In the genomic region with DNA sequence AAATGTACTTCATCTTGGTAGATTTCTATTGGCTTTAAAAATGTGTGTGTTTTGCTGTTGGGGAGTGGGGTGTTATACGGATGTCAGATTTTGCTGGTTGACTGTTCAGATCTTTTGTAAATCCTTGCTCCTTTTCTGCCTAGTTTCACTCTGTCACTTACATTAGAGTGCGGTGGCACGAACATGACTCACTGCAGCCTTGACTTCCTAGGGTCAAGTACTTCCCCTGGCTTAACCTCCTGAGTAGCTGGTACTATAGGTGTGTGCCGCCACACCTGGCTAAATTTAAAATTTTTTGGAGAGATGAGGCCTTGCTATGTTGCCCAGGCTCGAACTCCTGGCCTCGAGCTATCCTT, we compare ENCODE assay signal across 11 cellular contexts. TPM values are rescaled to one million over a fixed set of nuclear protein-coding genes. Genes with fewer than 3 reads are reported as not detected.
DNase-seq lines count a peak whose midpoint lies in the region; ATAC-seq and TF ChIP-seq lines count a peak whose summit lies in the region.
"Not testable (repeated sequence)": the region's sequence is repeated elsewhere in the genome, so short reads cannot be mapped to it uniquely, and the experiment has no call there.
"Had no signal": no experiment of that assay in that cellular context is flagged by ENCODE, and none has a peak within 500 bp of the region (broad histone marks: within the 10 kb centered on the region; RNA-seq: fewer than 3 reads in every experiment).

No MANE protein-coding gene starts in this region.

- H3K4me3 ChIP-seq in MM.1S (ENCODE audit: low read length) = peak overlapping the region; percentile 72
- H3K4me3 ChIP-seq in breast epithelium = peak overlapping the region; percentile 65 to 72 (median 72)
- H3K4me3 ChIP-seq in foreskin fibroblast (ENCODE audit: low read depth in 1 of 2, low read length in 2 of 2) = peak overlapping the region; percentile 70 to 72
- peak overlapping the region; percentile 54 for H3K4me3 ChIP-seq in mesendoderm (ENCODE audit: low read length)
- peak overlapping the region; percentile 90 for H3K4me3 ChIP-seq in psoas muscle
- H3K4me3 ChIP-seq in upper lobe of right lung = peak overlapping the region; percentile 95

- not testable (repeated sequence) for H4K8ac ChIP-seq in mesendoderm (ENCODE audit: low read depth, low read length)

- not testable (repeated sequence) for DNase-seq in Calu3; MM.1S; breast epithelium (ENCODE audit: low spot score in 2 of 2); foreskin fibroblast; mesendoderm; psoas muscle; upper lobe of right lung
- DNase-seq in activated CD4-positive, alpha-beta memory T cell treated with anti-CD3 and anti-CD28 coated beads for 36 hours = peak; percentile 54

- not testable (repeated sequence) for H3K27me3 Mint-ChIP-seq in Calu3 (ENCODE audit: unreplicated experiment); activated CD4-positive, alpha-beta memory T cell treated with anti-CD3 and anti-CD28 coated beads for 36 hours

- H3K36me3 ChIP-seq in MM.1S (replicated peaks; ENCODE audit: insufficient read depth, low read length); breast epithelium; mesendoderm (ENCODE audit: control insufficient read depth, insufficient read depth, low read length); psoas muscle (ENCODE audit: insufficient read depth in 1 of 2, low read depth in 1 of 2); upper lobe of right lung: not testable (repeated sequence)

- peak in 1 of 4 donors; percentile 14 for ATAC-seq in psoas muscle
- not testable (repeated sequence) for ATAC-seq in upper lobe of right lung

- not testable (repeated sequence) for H3F3A ChIP-seq in MM.1S (ENCODE audit: insufficient read depth, low read length)

- H3K9me2 ChIP-seq in MM.1S (replicated peaks; ENCODE audit: insufficient read depth, low read length) = not testable (repeated sequence)

- not testable (repeated sequence) for H3K9me3 ChIP-seq in MM.1S (replicated peaks; ENCODE audit: insufficient read depth, low read length); breast epithelium; psoas muscle; upper lobe of right lung

- not testable (repeated sequence) for H4K20me1 ChIP-seq in MM.1S (ENCODE audit: insufficient read depth, low read length)

- TF ChIP-seq POLR2A in breast epithelium (IDR thresholded peaks at IDR 0.05) = not testable (repeated sequence)

- not testable (repeated sequence) for H4K5ac ChIP-seq in mesendoderm (ENCODE audit: low read length)

- peaks cover 36% of the 10 kb centered on the region for H3K79me2 ChIP-seq in MM.1S (ENCODE audit: low read length)
- H3K79me2 ChIP-seq in mesendoderm (ENCODE audit: control insufficient read depth, insufficient read depth, low read length) = not testable (repeated sequence)

- not testable (repeated sequence) for H3K27me3 ChIP-seq in MM.1S (replicated peaks; ENCODE audit: insufficient read depth, low read length); breast epithelium; mesendoderm (ENCODE audit: insufficient read depth, low read length, poor library complexity); psoas muscle (ENCODE audit: insufficient read depth in 3 of 3, low read length in 2 of 3); upper lobe of right lung

- no CpG with 5 or more reads among the region's 6 CpGs for WGBS in mesendoderm (ENCODE audit: extremely low coverage, insufficient coverage, low lambda C conversion rate)
- WGBS in psoas muscle, 3 donors = 18 to 43% (median 33%) methylated on average over 4 of the region's 6 CpGs

- CTCF ChIA-PET in Calu3 (lab: Charles Lee); activated CD4-positive, alpha-beta memory T cell treated with anti-CD3 and anti-CD28 coated beads for 36 hours (lab: Charles Lee): not testable (repeated sequence)

- not testable (repeated sequence) for H2BK120ac ChIP-seq in mesendoderm (ENCODE audit: low read depth, low read length)

- H3K4me1 ChIP-seq in MM.1S (ENCODE audit: low read length); breast epithelium; mesendoderm (ENCODE audit: control insufficient read depth, low read depth, low read length); psoas muscle; upper lobe of right lung: not testable (repeated sequence)

- H3K9me3 Mint-ChIP-seq in Calu3 (ENCODE audit: low read depth, unreplicated experiment); activated CD4-positive, alpha-beta memory T cell treated with anti-CD3 and anti-CD28 coated beads for 36 hours: not testable (repeated sequence)

- not testable (repeated sequence) for H3K79me1 ChIP-seq in mesendoderm (ENCODE audit: low read length)

- BruUV-seq in Calu3 (replicated peaks; lab: Mats Ljungman, UMichigan) = not testable (repeated sequence)

- POLR2A ChIA-PET in activated CD4-positive, alpha-beta memory T cell treated with anti-CD3 and anti-CD28 coated beads for 36 hours (lab: Charles Lee) = not testable (repeated sequence)

- peak overlapping the region; percentile 65; the same call in 1 of the 2 replicates for H3K9ac ChIP-seq in MM.1S (ENCODE audit: low read length)
- H3K9ac ChIP-seq in mesendoderm (ENCODE audit: low read length) = not testable (repeated sequence)

- H3K18ac ChIP-seq in mesendoderm (ENCODE audit: low read length) = not testable (repeated sequence)

- H3K23ac ChIP-seq in mesendoderm (ENCODE audit: low read length) = not testable (repeated sequence)

- H3K56ac ChIP-seq in mesendoderm (ENCODE audit: low read length) = not testable (repeated sequence)

- not testable (repeated sequence) for H3K4me1 Mint-ChIP-seq in Calu3 (ENCODE audit: low read depth, unreplicated experiment)
- H3K4me1 Mint-ChIP-seq in activated CD4-positive, alpha-beta memory T cell treated with anti-CD3 and anti-CD28 coated beads for 36 hours (ENCODE audit: low read depth) = peaks cover 28% of the 10 kb centered on the region

- H3K4me3 Mint-ChIP-seq in Calu3 (ENCODE audit: low read depth, unreplicated experiment) = peak overlapping the region; percentile 95
- H3K4me3 Mint-ChIP-seq in activated CD4-positive, alpha-beta memory T cell treated with anti-CD3 and anti-CD28 coated beads for 36 hours = peak overlapping the region; percentile 81

- H3K36me3 Mint-ChIP-seq in Calu3 (ENCODE audit: insufficient read depth, unreplicated experiment) = peaks cover 18% of the 10 kb centered on the region
- not testable (repeated sequence) for H3K36me3 Mint-ChIP-seq in activated CD4-positive, alpha-beta memory T cell treated with anti-CD3 and anti-CD28 coated beads for 36 hours

- intact Hi-C loops in Calu3 (cut with micrococcal nuclease; ENCODE audit: unreplicated experiment) = loop anchor here (5.0 kb wide), 1 partner anchor 91 kb away; no protein-coding TSS in a partner anchor
- intact Hi-C loops in activated CD4-positive, alpha-beta memory T cell treated with anti-CD3 and anti-CD28 coated beads for 36 hours (cut with micrococcal nuclease) = loop anchor here (5.0 kb wide), 1 partner anchor 86 kb away; no protein-coding TSS in a partner anchor
- intact Hi-C loops in breast epithelium (cut with DNase I; ENCODE audit: low total_unique reads); psoas muscle (cut with DNase I); upper lobe of right lung (cut with DNase I): not testable (repeated sequence)

- not testable (repeated sequence) for H3K27ac ChIP-seq in MM.1S (ENCODE audit: low read length); mesendoderm (ENCODE audit: low read depth, low read length)
- H3K27ac ChIP-seq in breast epithelium = peak overlapping the region in 1 of 2 donors; percentile 82
- peak overlapping the region; percentile 75 for H3K27ac ChIP-seq in psoas muscle
- H3K27ac ChIP-seq in upper lobe of right lung = peak overlapping the region; percentile 84

- not testable (repeated sequence) for H2BK15ac ChIP-seq in mesendoderm (replicated peaks; ENCODE audit: low read depth)

- not testable (repeated sequence) for H2AK5ac ChIP-seq in mesendoderm (ENCODE audit: low read length)

- not testable (repeated sequence) for H3K4ac ChIP-seq in mesendoderm (ENCODE audit: low read depth, low read length)

- not testable (repeated sequence) for H2AFZ ChIP-seq in MM.1S (ENCODE audit: low read length)

- H3K4me2 ChIP-seq in MM.1S (ENCODE audit: low read depth, low read length) = peak overlapping the region; percentile 32; the same call in 1 of the 2 replicates
- not testable (repeated sequence) for H3K4me2 ChIP-seq in mesendoderm (ENCODE audit: low read length)

- not testable (repeated sequence) for H2BK5ac ChIP-seq in mesendoderm (ENCODE audit: low read length)

- TF ChIP-seq CTCF in Calu3 (IDR thresholded peaks at IDR 0.05; ENCODE audit: unreplicated experiment); MM.1S (IDR thresholded peaks at IDR 0.05; ENCODE audit: low read length); breast epithelium (IDR thresholded peaks at IDR 0.05); foreskin fibroblast (IDR thresholded peaks at IDR 0.05; ENCODE audit: low read depth, low read length); psoas muscle (IDR thresholded peaks at IDR 0.05); upper lobe of right lung (IDR thresholded peaks at IDR 0.05): not testable (repeated sequence)

- peak overlapping the region; percentile 63 for H3K27ac Mint-ChIP-seq in Calu3 (ENCODE audit: unreplicated experiment)
- H3K27ac Mint-ChIP-seq in activated CD4-positive, alpha-beta memory T cell treated with anti-CD3 and anti-CD28 coated beads for 36 hours = peak overlapping the region; percentile 79

RNA-seq across cellular contexts. Expression of a gene that starts 54.0 kb away (rescaled TPM):
- total RNA-seq in Calu3 (2022) (not detected in 2 replicates), breast epithelium (not detected), psoas muscle (not detected), upper lobe of right lung (not detected)
- not detected for total RNA-seq in activated CD4-positive, alpha-beta memory T cell treated with anti-CD3 and anti-CD28 coated beads for 36 hours
- not detected for polyA plus RNA-seq in mesendoderm (2013, experiment 1 of 2)
- polyA plus RNA-seq in mesendoderm (2013, experiment 2 of 2) = not detected
- not detected for polyA plus RNA-seq in psoas muscle
- total RNA-seq: HT-29, SK-MEL-5 had no signal
- polyA plus RNA-seq: esophagus had no signal
